10 cellular contexts compared by ENCODE assay signal in genomic region chr20:24948396-24948938, GRCh38. TPM values are rescaled to one million over a fixed set of nuclear protein-coding genes. Genes with fewer than 3 reads are reported as not detected.
DNase-seq lines count a peak whose midpoint lies in the region; ATAC-seq and TF ChIP-seq lines count a peak whose summit lies in the region.
"Not testable (repeated sequence)": the region's sequence is repeated elsewhere in the genome, so short reads cannot be mapped to it uniquely, and the experiment has no call there.
"Had no signal": no experiment of that assay in that cellular context is flagged by ENCODE, and none has a peak within 500 bp of the region (broad histone marks: within the 10 kb centered on the region; RNA-seq: fewer than 3 reads in every experiment).

No MANE protein-coding gene starts in this region.

- 47 to 69% (median 54%) methylated on average over 3 to 4 of the region's 4 CpGs for WGBS in spleen, 5 donors

- H3K36me3 Mint-ChIP-seq in CD4-positive, alpha-beta memory T cell, result peaks cover 12 to 32% of the 10 kb centered on the region in 2 donors
- H3K36me3 Mint-ChIP-seq in activated CD4-positive, alpha-beta memory T cell treated with anti-CD3 and anti-CD28 coated beads for 36 hours, result peaks cover 35% of the 10 kb centered on the region
- peaks cover 21% of the 10 kb centered on the region for H3K36me3 Mint-ChIP-seq in activated T-cell treated with anti-CD3 and anti-CD28 coated beads, Interleukin-2, amount 50 U/mL, for 4 hours (ENCODE audit: insufficient read depth)
- H3K36me3 Mint-ChIP-seq in activated naive CD4-positive, alpha-beta T cell treated with anti-CD3 and anti-CD28 coated beads, Interleukin-2, amount 50 U/mL, for 72 hours, result peaks cover 31 to 59% of the 10 kb centered on the region in 2 donors
- H3K36me3 Mint-ChIP-seq in immature natural killer cell, result peaks cover 19 to 38% (median 25%) of the 10 kb centered on the region in 3 donors

- peak overlapping the region; percentile 81 to 99 (median 96) for H3K27ac Mint-ChIP-seq in CD4-positive, alpha-beta memory T cell
- H3K27ac Mint-ChIP-seq in activated CD4-positive, alpha-beta memory T cell treated with anti-CD3 and anti-CD28 coated beads for 36 hours, result peak overlapping the region; percentile 96
- H3K27ac Mint-ChIP-seq in activated naive CD4-positive, alpha-beta T cell treated with anti-CD3 and anti-CD28 coated beads, Interleukin-2, amount 50 U/mL, for 72 hours, result peak overlapping the region; percentile 89 to 95
- H3K27ac Mint-ChIP-seq in immature natural killer cell, result peak overlapping the region; percentile 98 to 100 (median 99)

- not testable (repeated sequence) for H3K4me3 ChIP-seq in CD4-positive, alpha-beta memory T cell (ENCODE audit: low read length in 2 of 2); Peyer's patch
- H3K4me3 ChIP-seq in spleen, result peak overlapping the region in 1 of 8 donors; percentile 77

- ATAC-seq in activated T-cell treated with anti-CD3 and anti-CD28 coated beads, Interleukin-2, amount 50 U/mL, for 4 hours; activated naive CD4-positive, alpha-beta T cell treated with anti-CD3 and anti-CD28 coated beads, Interleukin-2, amount 50 U/mL, for 72 hours: not testable (repeated sequence)

- POLR2A ChIA-PET in CD4-positive, alpha-beta memory T cell (lab: Charles Lee; ENCODE audit: partially characterized antibody), result interaction anchor here (0.6 to 4.2 kb wide), 8 partner anchors 12 to 921 kb away, joined by 3 to 22 read pairs (median 12); partner anchors contain the start of genes ACSS1 and APMAP
- POLR2A ChIA-PET in activated CD4-positive, alpha-beta memory T cell treated with anti-CD3 and anti-CD28 coated beads for 36 hours (lab: Charles Lee), result interaction anchor here (1.2 to 2.9 kb wide), 4 partner anchors 12 to 109 kb away, joined by 3 to 15 read pairs (median 8); partner anchors contain the start of gene ACSS1

- H3K9me3 ChIP-seq in CD4-positive, alpha-beta memory T cell (ENCODE audit: control insufficient read depth in 1 of 2, low read length in 2 of 2); Peyer's patch: not testable (repeated sequence)
- H3K9me3 ChIP-seq in spleen, result peaks cover 0 to 40% (median 17%) of the 10 kb centered on the region in 8 donors

- H3K9me3 Mint-ChIP-seq in CD4-positive, alpha-beta memory T cell, result peaks cover 0 to 33% (median 26%) of the 10 kb centered on the region in 8 donors
- peaks cover 39% of the 10 kb centered on the region for H3K9me3 Mint-ChIP-seq in activated CD4-positive, alpha-beta memory T cell treated with anti-CD3 and anti-CD28 coated beads for 36 hours
- peaks cover 31% of the 10 kb centered on the region for H3K9me3 Mint-ChIP-seq in activated T-cell treated with anti-CD3 and anti-CD28 coated beads, Interleukin-2, amount 50 U/mL, for 4 hours
- H3K9me3 Mint-ChIP-seq in activated naive CD4-positive, alpha-beta T cell treated with anti-CD3 and anti-CD28 coated beads, Interleukin-2, amount 50 U/mL, for 72 hours, result peaks cover 25 to 41% of the 10 kb centered on the region in 2 donors
- peaks cover 5 to 21% (median 17%) of the 10 kb centered on the region in 6 donors for H3K9me3 Mint-ChIP-seq in immature natural killer cell

- not testable (repeated sequence) for TF ChIP-seq POLR2A in Peyer's patch (IDR thresholded peaks at IDR 0.05); spleen (IDR thresholded peaks at IDR 0.05)

- not testable (repeated sequence) for TF ChIP-seq CTCF in Peyer's patch (IDR thresholded peaks at IDR 0.05); spleen (IDR thresholded peaks at IDR 0.05 in 8 of 11, conservative IDR thresholded peaks at IDR 0.05 in 3 of 11)

- H3K27me3 ChIP-seq in CD4-positive, alpha-beta memory T cell (ENCODE audit: insufficient read depth, low read length); Peyer's patch: not testable (repeated sequence)
- H3K27me3 ChIP-seq in spleen (replicated peaks in 1 of 7), result peaks cover 0 to 28% (median 0%) of the 10 kb centered on the region in 7 donors

- peaks cover 30 to 73% (median 53%) of the 10 kb centered on the region in 4 donors for H3K4me1 Mint-ChIP-seq in CD4-positive, alpha-beta memory T cell
- peaks cover 44% of the 10 kb centered on the region for H3K4me1 Mint-ChIP-seq in activated CD4-positive, alpha-beta memory T cell treated with anti-CD3 and anti-CD28 coated beads for 36 hours (ENCODE audit: low read depth)
- H3K4me1 Mint-ChIP-seq in activated T-cell treated with anti-CD3 and anti-CD28 coated beads, Interleukin-2, amount 50 U/mL, for 4 hours (ENCODE audit: low read depth), result peaks cover 56% of the 10 kb centered on the region
- H3K4me1 Mint-ChIP-seq in immature natural killer cell, result peaks cover 79 to 80% of the 10 kb centered on the region in 2 donors

- H3K4me1 ChIP-seq in CD4-positive, alpha-beta memory T cell (ENCODE audit: insufficient read depth, low read length), result peaks cover 34% of the 10 kb centered on the region
- H3K4me1 ChIP-seq in Peyer's patch, result not testable (repeated sequence)
- peaks cover 0 to 47% (median 7%) of the 10 kb centered on the region in 6 donors for H3K4me1 ChIP-seq in spleen

- CTCF ChIA-PET in CD4-positive, alpha-beta memory T cell (lab: Charles Lee; ENCODE audit: partially characterized antibody), result interaction anchor here (4.9 kb wide), 1 partner anchor 17 kb away, joined by 31 read pairs; no protein-coding TSS in a partner anchor
- CTCF ChIA-PET in activated CD4-positive, alpha-beta memory T cell treated with anti-CD3 and anti-CD28 coated beads for 36 hours (lab: Charles Lee), result not testable (repeated sequence)

- not testable (repeated sequence) for H3K27me3 Mint-ChIP-seq in CD4-positive, alpha-beta memory T cell; activated CD4-positive, alpha-beta memory T cell treated with anti-CD3 and anti-CD28 coated beads for 36 hours; activated T-cell treated with anti-CD3 and anti-CD28 coated beads, Interleukin-2, amount 50 U/mL, for 4 hours (ENCODE audit: low read depth)
- peaks cover 28 to 56% (median 51%) of the 10 kb centered on the region in 3 donors for H3K27me3 Mint-ChIP-seq in immature natural killer cell (ENCODE audit: low read depth in 3 of 3)

- DNase-seq in CD4-positive, alpha-beta memory T cell; Peyer's patch; activated CD4-positive, alpha-beta memory T cell treated with anti-CD3 and anti-CD28 coated beads for 36 hours; activated T-cell treated with anti-CD3 and anti-CD28 coated beads, Interleukin-2, amount 50 U/mL, for 4 hours; activated naive CD4-positive, alpha-beta T cell treated with anti-CD3 and anti-CD28 coated beads, Interleukin-2, amount 50 U/mL, for 72 hours (ENCODE audit: low spot score in 2 of 2); immature natural killer cell: not testable (repeated sequence)
- DNase-seq in spleen, result peak; percentile 41

- H3K36me3 ChIP-seq in CD4-positive, alpha-beta memory T cell (ENCODE audit: insufficient read depth, low read length); Peyer's patch; spleen: not testable (repeated sequence)

- intact Hi-C loops in CD4-positive, alpha-beta memory T cell (cut with micrococcal nuclease), result loop anchor here (2.0 kb wide), 2 partner anchors 18 to 110 kb away; partner anchors contain the start of gene ACSS1
- intact Hi-C loops in activated CD4-positive, alpha-beta memory T cell treated with anti-CD3 and anti-CD28 coated beads for 36 hours (cut with micrococcal nuclease), result loop anchor here (2.0 to 5.0 kb wide), 4 partner anchors 16 to 444 kb away; partner anchors contain the start of genes ABHD12 and APMAP
- intact Hi-C loops in spleen (cut with DNase I; ENCODE audit: low total_unique reads), result not testable (repeated sequence)

- peak overlapping the region; percentile 65 to 91 (median 84) for H3K4me3 Mint-ChIP-seq in CD4-positive, alpha-beta memory T cell
- H3K4me3 Mint-ChIP-seq in activated CD4-positive, alpha-beta memory T cell treated with anti-CD3 and anti-CD28 coated beads for 36 hours, result peak overlapping the region; percentile 83
- H3K4me3 Mint-ChIP-seq in activated T-cell treated with anti-CD3 and anti-CD28 coated beads, Interleukin-2, amount 50 U/mL, for 4 hours, result peak overlapping the region; percentile 88
- peak overlapping the region; percentile 96 to 99 (median 98) for H3K4me3 Mint-ChIP-seq in immature natural killer cell

- H3K27ac ChIP-seq in CD4-positive, alpha-beta memory T cell (ENCODE audit: low read depth, low read length), result peak overlapping the region; percentile 65
- H3K27ac ChIP-seq in Peyer's patch (peak overlapping the region in 3 of 4 donors; percentile 31 to 74 (median 64)), spleen (peak overlapping the region in 7 of 8 donors; percentile 36 to 97 (median 93))

RNA-seq across cellular contexts. Expression of gene CST7, which starts 0.6 kb away (rescaled TPM):
- total RNA-seq in CD4-positive, alpha-beta memory T cell, result 10 to 100 TPM; 23.2 to 23.3 TPM
- polyA plus RNA-seq in CD4-positive, alpha-beta memory T cell, result 10 to 100 TPM; 57.7 to 62.8 TPM
- 1 to 10 TPM in 3 of 4 donors, not detected in 1; 4.2 to 4.7 (median 4.4) TPM for total RNA-seq in Peyer's patch
- 10 to 100 TPM; 81.8 to 83.1 TPM for total RNA-seq in activated CD4-positive, alpha-beta memory T cell treated with anti-CD3 and anti-CD28 coated beads for 36 hours
- total RNA-seq in activated T-cell treated with anti-CD3 and anti-CD28 coated beads, Interleukin-2, amount 50 U/mL, for 4 hours, result 10 to 100 TPM; 21.3 to 49.7 (median 46.9) TPM
- 10 to 100 TPM; 29.8 to 50.3 TPM for total RNA-seq in activated naive CD4-positive, alpha-beta T cell treated with anti-CD3 and anti-CD28 coated beads, Interleukin-2, amount 50 U/mL, for 72 hours
- 1,000 to 10,000 TPM; 2,262 to 2,521 (median 2,438) TPM for polyA plus RNA-seq in immature natural killer cell
- 100 to 1,000 TPM in 3 of 7 donors, 10 to 100 TPM in 4; 51.4 to 298 (median 95.5) TPM for total RNA-seq in spleen
- 10 to 100 TPM; 23.1 to 51.6 (median 37.2) TPM for polyA plus RNA-seq in spleen
- total RNA-seq: A673, HFFc6, K562 had no signal
- polyA plus RNA-seq: K562 had no signal

RNA-seq across cellular contexts. Expression of gene APMAP, which starts 44.1 kb away (rescaled TPM):
- total RNA-seq in CD4-positive, alpha-beta memory T cell, result 10 to 100 TPM; 48.4 to 50.0 TPM
- polyA plus RNA-seq in CD4-positive, alpha-beta memory T cell, result 100 to 1,000 TPM in 1 of 2 donors, 10 to 100 TPM in 1; 70.7 to 130 TPM
- total RNA-seq in Peyer's patch (10 to 100 TPM; 19.0 to 40.9 (median 31.6) TPM), spleen (100 to 1,000 TPM in 1 of 7 donors, 10 to 100 TPM in 6; 57.9 to 104 (median 78.8) TPM)
- 10 to 100 TPM; 45.5 to 46.6 TPM for total RNA-seq in activated CD4-positive, alpha-beta memory T cell treated with anti-CD3 and anti-CD28 coated beads for 36 hours
- 10 to 100 TPM; 58.8 to 61.9 (median 61.4) TPM for total RNA-seq in activated T-cell treated with anti-CD3 and anti-CD28 coated beads, Interleukin-2, amount 50 U/mL, for 4 hours
- 10 to 100 TPM; 33.7 to 57.6 TPM for total RNA-seq in activated naive CD4-positive, alpha-beta T cell treated with anti-CD3 and anti-CD28 coated beads, Interleukin-2, amount 50 U/mL, for 72 hours
- polyA plus RNA-seq in immature natural killer cell (1,000 to 10,000 TPM in 1 of 3 donors, 100 to 1,000 TPM in 2; 649 to 1,111 (median 667) TPM), spleen (10 to 100 TPM; 26.5 to 36.0 (median 31.5) TPM)
